ENCODE assay signal across 13 cellular contexts in genomic region chr6:143596857-143597256, GRCh38.
DNase-seq lines count a peak whose midpoint lies in the region; ATAC-seq and TF ChIP-seq lines count a peak whose summit lies in the region.
"Had no signal": no experiment of that assay in that cellular context is flagged by ENCODE, and none has a peak within 500 bp of the region (broad histone marks: within the 10 kb centered on the region; RNA-seq: fewer than 3 reads in every experiment).

No MANE protein-coding gene starts in this region.

- H3K27me3 Mint-ChIP-seq in neural progenitor cell (ENCODE audit: insufficient read depth, low read depth): no peaks in the 10 kb centered on the region

- H3K4me1 Mint-ChIP-seq in neural progenitor cell: peaks cover 4% of the 10 kb centered on the region

- no peak for TF ChIP-seq CTCF in right atrium auricular region (IDR thresholded peaks at IDR 0.05)
- TF ChIP-seq CTCF in fibroblast of mammary gland (conservative IDR thresholded peaks at IDR 0.05; ENCODE audit: control insufficient read depth, insufficient read depth, low read depth, low read length): no peak
- TF ChIP-seq CTCF in neural progenitor cell (IDR thresholded peaks at IDR 0.05): no peak
- TF ChIP-seq CTCF in uterus (IDR thresholded peaks at IDR 0.05): no peak

- H3K9ac ChIP-seq in neural progenitor cell: no peak overlapping the region

- H3K27ac Mint-ChIP-seq in neural progenitor cell: peak overlapping the region; percentile 8

- no peaks in the 10 kb centered on the region for H3K79me2 ChIP-seq in neural progenitor cell (ENCODE audit: low read depth)

- intact Hi-C loops in Right ventricle myocardium inferior (cut with DNase I) (loop anchor here (5.0 kb wide), 2 partner anchors 80 to 135 kb away; partner anchors contain the start of gene PHACTR2), uterus (cut with DNase I; ENCODE audit: low total_unique reads) (no loop called here)

- H2AFZ ChIP-seq in neural progenitor cell (replicated peaks): no peak overlapping the region

- no peak for TF ChIP-seq POLR2A in uterus (IDR thresholded peaks at IDR 0.05)

- H3K9me3 ChIP-seq in right atrium auricular region: no peaks in the 10 kb centered on the region
- H3K9me3 ChIP-seq in neural progenitor cell (ENCODE audit: low read depth): no peaks in the 10 kb centered on the region
- no peaks in the 10 kb centered on the region for H3K9me3 ChIP-seq in uterus
- H3K9me3 ChIP-seq: esophagus squamous epithelium, MG63 had no signal

- no peaks in the 10 kb centered on the region for H3K27me3 ChIP-seq in right atrium auricular region
- H3K27me3 ChIP-seq in neural progenitor cell: no peaks in the 10 kb centered on the region
- H3K27me3 ChIP-seq in uterus: no peaks in the 10 kb centered on the region
- H3K27me3 ChIP-seq: esophagus squamous epithelium, MG63 had no signal

- no peak overlapping the region for H3K27ac ChIP-seq in right atrium auricular region
- H3K27ac ChIP-seq in neural progenitor cell: no peak overlapping the region
- no peak overlapping the region for H3K27ac ChIP-seq in uterus

- H3K36me3 ChIP-seq in right atrium auricular region (no peaks in the 10 kb centered on the region), neural progenitor cell (no peaks in the 10 kb centered on the region), uterus (no peaks in the 10 kb centered on the region)
- H3K36me3 ChIP-seq: esophagus squamous epithelium had no signal

- H3K4me1 ChIP-seq in right atrium auricular region: peaks cover 0 to 22% of the 10 kb centered on the region in 2 donors
- peaks cover 10% of the 10 kb centered on the region for H3K4me1 ChIP-seq in neural progenitor cell
- H3K4me1 ChIP-seq in uterus: peaks cover 0 to 8% of the 10 kb centered on the region in 2 donors

- no peaks in the 10 kb centered on the region for H4K20me1 ChIP-seq in neural progenitor cell (ENCODE audit: low read depth)

- H3K9me3 Mint-ChIP-seq in neural progenitor cell: no peaks in the 10 kb centered on the region

- ATAC-seq in Right ventricle myocardium inferior: peak; percentile 92
- no peak for ATAC-seq in GM18517 (IDR thresholded peaks at IDR 0.05; ENCODE audit: unreplicated experiment)

- no peaks in the 10 kb centered on the region for H3F3A ChIP-seq in neural progenitor cell (ENCODE audit: low read depth)

- no peak overlapping the region for H3K4me3 ChIP-seq in right atrium auricular region
- H3K4me3 ChIP-seq in fibroblast of mammary gland (ENCODE audit: control insufficient read depth, low read depth, low read length): no peak overlapping the region
- no peak overlapping the region for H3K4me3 ChIP-seq in neural progenitor cell
- no peak overlapping the region for H3K4me3 ChIP-seq in uterus
- H3K4me3 ChIP-seq: esophagus squamous epithelium, MG63 had no signal

- H3K4me3 Mint-ChIP-seq in neural progenitor cell: no peak overlapping the region

- H3K36me3 Mint-ChIP-seq in neural progenitor cell: peaks cover 2% of the 10 kb centered on the region

- H3K4me2 ChIP-seq in neural progenitor cell: no peak overlapping the region

- DNase-seq in Right ventricle myocardium inferior (ENCODE audit: missing footprints) (peak; percentile 78), right atrium auricular region (ENCODE audit: low spot score) (no peak), fibroblast of mammary gland (ENCODE audit: low read depth) (peak; percentile 75), neural progenitor cell (ENCODE audit: low spot score) (no peak), uterus (peak; percentile 28 to 30), cerebellar nuclear complex (lab: John Stamatoyannopoulos, UW) (no peak), putamen (ENCODE audit: low spot score) (no peak)
- DNase-seq: activated effector memory CD4-positive, alpha-beta T cell treated with anti-CD3 and anti-CD28 coated beads, Interleukin-2, amount 50 U/mL, for 16 hours; esophagus squamous epithelium; islet precursor cell; MG63; NCI-H2171 treated with DMSO at 0.1 percent for 48 hours had no signal

Comparison
In these comparisons a context has a peak if more than half of its experiments do, and no peak if none do; other contexts are left out.
1. DNase-seq: peak in Right ventricle myocardium inferior (single experiment), fibroblast of mammary gland (single experiment) and uterus (2 of 2); none in right atrium auricular region (single experiment), neural progenitor cell (single experiment), cerebellar nuclear complex (0 of 2) and putamen (single experiment).